18 cellular contexts compared by ENCODE assay signal in genomic region chr2:9279426-9279825, GRCh38.
DNase-seq lines count a peak whose midpoint lies in the region; FAIRE-seq and TF ChIP-seq lines count a peak whose summit lies in the region.
"Had no signal": no experiment of that assay in that cellular context is flagged by ENCODE, and none has a peak within 500 bp of the region (broad histone marks: within the 10 kb centered on the region; RNA-seq: fewer than 3 reads in every experiment).

No MANE protein-coding gene starts in this region.

- no peak overlapping the region for H2BK12ac ChIP-seq in mesenchymal stem cell (ENCODE audit: low read length in 2 of 2)

- H3K79me2 ChIP-seq in mesendoderm (ENCODE audit: control insufficient read depth, insufficient read depth, low read length) = no peaks in the 10 kb centered on the region

- H3K27me3 ChIP-seq in BLaER1 = no peaks in the 10 kb centered on the region
- H3K27me3 ChIP-seq in mesenchymal stem cell (ENCODE audit: control insufficient read depth in 1 of 2, insufficient read depth in 1 of 2, low read length in 2 of 2) = no peaks in the 10 kb centered on the region
- no peaks in the 10 kb centered on the region for H3K27me3 ChIP-seq in mesendoderm (ENCODE audit: insufficient read depth, low read length, poor library complexity)
- H3K27me3 ChIP-seq: BE2C had no signal

- H2BK5ac ChIP-seq in mesenchymal stem cell (ENCODE audit: low read depth, low read length, poor library complexity, severe bottlenecking) (no peak overlapping the region), mesendoderm (ENCODE audit: low read length) (no peak overlapping the region)

- H2BK120ac ChIP-seq in mesenchymal stem cell (ENCODE audit: low read depth, low read length) (no peak overlapping the region), mesendoderm (ENCODE audit: low read depth, low read length) (no peak overlapping the region)

- peak overlapping the region; percentile 33 for H3K4me2 ChIP-seq in BLaER1
- H3K4me2 ChIP-seq in mesenchymal stem cell (ENCODE audit: low read length, poor library complexity, severe bottlenecking) = no peak overlapping the region
- no peak overlapping the region for H3K4me2 ChIP-seq in mesendoderm (ENCODE audit: low read length)

- FAIRE-seq in GM12891 (lab: Jason Lieb, UNC) = no peak
- FAIRE-seq: A204.1, GM12892, GM18507 had no signal

- peak overlapping the region; percentile 76 for H4K8ac ChIP-seq in mesenchymal stem cell (ENCODE audit: low read length)
- H4K8ac ChIP-seq in mesendoderm (ENCODE audit: low read depth, low read length) = no peak overlapping the region

- H3K4ac ChIP-seq in mesenchymal stem cell (ENCODE audit: low read depth in 1 of 2, low read length in 2 of 2) = no peak overlapping the region
- H3K4ac ChIP-seq in mesendoderm (ENCODE audit: low read depth, low read length) = no peak overlapping the region

- H3K9me3 ChIP-seq in BLaER1 (no peaks in the 10 kb centered on the region), mesenchymal stem cell (ENCODE audit: control insufficient read depth, low read length) (no peaks in the 10 kb centered on the region)
- H3K9me3 ChIP-seq: BE2C, HAP-1 had no signal

- H2BK15ac ChIP-seq in mesenchymal stem cell (ENCODE audit: low read depth, poor library complexity, severe bottlenecking) (no peak overlapping the region), mesendoderm (replicated peaks; ENCODE audit: low read depth) (no peak overlapping the region)

- H3K4me3 ChIP-seq in BLaER1 = no peak overlapping the region
- no peak overlapping the region for H3K4me3 ChIP-seq in mesenchymal stem cell (ENCODE audit: insufficient read depth in 1 of 2, low read depth in 1 of 2, low read length in 2 of 2)
- H3K4me3 ChIP-seq in mesendoderm (ENCODE audit: low read length) = no peak overlapping the region
- H3K4me3 ChIP-seq: GM23248, HAP-1 had no signal

- H3K18ac ChIP-seq in mesenchymal stem cell (ENCODE audit: low read depth in 1 of 2, low read length in 2 of 2) (no peak overlapping the region), mesendoderm (ENCODE audit: low read length) (no peak overlapping the region)

- no peak for TF ChIP-seq CTCF in VCaP (conservative IDR thresholded peaks at IDR 0.05)

- peaks cover 45% of the 10 kb centered on the region for H3K36me3 ChIP-seq in BLaER1
- peaks cover 17 to 43% of the 10 kb centered on the region in 2 experiments for H3K36me3 ChIP-seq in mesenchymal stem cell (ENCODE audit: control insufficient read depth in 1 of 2, insufficient read depth in 2 of 2, low read depth in 1 of 2, low read length in 2 of 2)
- H3K36me3 ChIP-seq in mesendoderm (ENCODE audit: control insufficient read depth, insufficient read depth, low read length) = no peaks in the 10 kb centered on the region
- H3K36me3 ChIP-seq: BE2C, HAP-1 had no signal

- no peak overlapping the region for H3K14ac ChIP-seq in mesenchymal stem cell (ENCODE audit: low read length in 2 of 2)

- peaks cover 85% of the 10 kb centered on the region for H4K20me1 ChIP-seq in BLaER1

- H4K5ac ChIP-seq in mesendoderm (ENCODE audit: low read length) = no peak overlapping the region

- H4K91ac ChIP-seq in mesenchymal stem cell (ENCODE audit: low read length) = no peak overlapping the region

- no peak overlapping the region for H3K27ac ChIP-seq in BLaER1
- H3K27ac ChIP-seq in VCaP = peak overlapping the region; percentile 82
- no peak overlapping the region for H3K27ac ChIP-seq in mesenchymal stem cell (ENCODE audit: low read length, poor library complexity, severe bottlenecking)
- H3K27ac ChIP-seq in mesendoderm (ENCODE audit: low read depth, low read length) = no peak overlapping the region
- H3K27ac ChIP-seq: GM23248 had no signal

- H3K23ac ChIP-seq in mesenchymal stem cell (ENCODE audit: low read length in 2 of 2) (no peak overlapping the region), mesendoderm (ENCODE audit: low read length) (no peak overlapping the region)

- H2AFZ ChIP-seq in mesenchymal stem cell (ENCODE audit: low read depth, low read length) = no peak overlapping the region
- H2AFZ ChIP-seq: GM23248 had no signal

- H3K56ac ChIP-seq in mesendoderm (ENCODE audit: low read length) = no peak overlapping the region

- H3K9ac ChIP-seq in BLaER1 (no peak overlapping the region), mesenchymal stem cell (ENCODE audit: low read length) (no peak overlapping the region), mesendoderm (ENCODE audit: low read length) (no peak overlapping the region)
- H3K9ac ChIP-seq: GM23248 had no signal

- H3K79me1 ChIP-seq in mesenchymal stem cell (replicated peaks; ENCODE audit: low read length, poor library complexity, severe bottlenecking) (peaks cover 46% of the 10 kb centered on the region), mesendoderm (ENCODE audit: low read length) (no peaks in the 10 kb centered on the region)

- TF ChIP-seq POLR2A in GM12891 (IDR thresholded peaks at IDR 0.05; ENCODE audit: low read depth, low read length) = no peak

- H2AK5ac ChIP-seq in mesenchymal stem cell (ENCODE audit: low read length, severe bottlenecking) (no peak overlapping the region), mesendoderm (ENCODE audit: low read length) (no peak overlapping the region)

- H3K4me1 ChIP-seq in BLaER1 (peaks cover 83% of the 10 kb centered on the region), mesenchymal stem cell (ENCODE audit: control insufficient read depth, insufficient read depth, low read depth, low read length) (peaks cover 10% of the 10 kb centered on the region), mesendoderm (ENCODE audit: control insufficient read depth, low read depth, low read length) (no peaks in the 10 kb centered on the region)
- H3K4me1 ChIP-seq: HAP-1 had no signal

- DNase-seq in GM12891 (ENCODE audit: insufficient read length, low spot score) (no peak), mesenchymal stem cell (no peak), mesendoderm (no peak), COLO829 (ENCODE audit: low spot score) (no peak)
- DNase-seq: ACHN; BE2C; CD8-positive, alpha-beta T cell; DMS 273 treated with DMSO at 0.1 percent for 48 hours; DMS53; DND-41; EL; GM23248 had no signal

- 87% methylated on average over 9 of the region's 10 CpGs for WGBS in mesenchymal stem cell
- WGBS in mesendoderm (ENCODE audit: extremely low coverage, insufficient coverage, low lambda C conversion rate) = no CpG with 5 or more reads among the region's 10 CpGs

TF ChIP-seq in GM12891, 5 proteins besides CTCF, POLR2A, EP300 and RAD21:
- TF ChIP-seq SPI1 (IDR thresholded peaks at IDR 0.05; ENCODE audit: low read depth, low read length) (peak; percentile 50), PAX5 (IDR thresholded peaks at IDR 0.05; ENCODE audit: insufficient read depth, low read length, severe bottlenecking) (no peak)
TF ChIP-seq in GM12891: peak in this region for 1.
